ENCODE assay signal across 16 cellular contexts in genomic region chr11:118877487-118878173, GRCh38. TPM values are rescaled to one million over a fixed set of nuclear protein-coding genes. Genes with fewer than 3 reads are reported as not detected.
DNase-seq lines count a peak whose midpoint lies in the region; ATAC-seq and TF ChIP-seq lines count a peak whose summit lies in the region.
"Had no signal": no experiment of that assay in that cellular context is flagged by ENCODE, and none has a peak within 500 bp of the region (broad histone marks: within the 10 kb centered on the region; RNA-seq: fewer than 3 reads in every experiment).

No MANE protein-coding gene starts in this region.

- no peaks in the 10 kb centered on the region for H3K36me3 ChIP-seq in H7 (replicated peaks; ENCODE audit: control insufficient read depth, insufficient read depth, low read length)
- no peaks in the 10 kb centered on the region for H3K36me3 ChIP-seq in neutrophil
- H3K36me3 ChIP-seq in mucosa of descending colon (ENCODE audit: low read depth): no peaks in the 10 kb centered on the region
- H3K36me3 ChIP-seq: WERI-Rb-1 had no signal

- H3K4me3 Mint-ChIP-seq in T-helper 2 cell treated with Interferon-gamma antibody and Interleukin-4, amounts not matched to agents 5 μg/mL and 100 μg/mL, for 36 hours: peak overlapping the region; percentile 84

- H3K27me3 ChIP-seq in H7 (ENCODE audit: control insufficient read depth, insufficient read depth, low read length) (no peaks in the 10 kb centered on the region), neutrophil (no peaks in the 10 kb centered on the region)

- H3K9me3 ChIP-seq in neutrophil: no peaks in the 10 kb centered on the region
- H3K9me3 ChIP-seq in mucosa of descending colon: no peaks in the 10 kb centered on the region
- H3K9me3 ChIP-seq: Caco-2 had no signal

- H3K27ac Mint-ChIP-seq in T-helper 2 cell treated with Interferon-gamma antibody and Interleukin-4, amounts not matched to agents 5 μg/mL and 100 μg/mL, for 36 hours: peak overlapping the region; percentile 99
- H3K27ac Mint-ChIP-seq in activated naive CD4-positive, alpha-beta T cell treated with anti-CD3 and anti-CD28 coated beads, Interleukin-2, amount 50 U/mL, for 72 hours: peak overlapping the region; percentile 82 to 97
- H3K27ac Mint-ChIP-seq: progenitor cell of endocrine pancreas had no signal

- intact Hi-C loops in mucosa of descending colon (cut with DNase I, micrococcal nuclease): no loop called here

- no peaks in the 10 kb centered on the region for H3K9me3 Mint-ChIP-seq in T-helper 2 cell treated with Interferon-gamma antibody and Interleukin-4, amounts not matched to agents 5 μg/mL and 100 μg/mL, for 36 hours
- H3K9me3 Mint-ChIP-seq in activated naive CD4-positive, alpha-beta T cell treated with anti-CD3 and anti-CD28 coated beads, Interleukin-2, amount 50 U/mL, for 72 hours: peaks cover 6 to 15% of the 10 kb centered on the region in 2 donors

- peak in 1 of 2 donors; percentile 17 for ATAC-seq in activated naive CD4-positive, alpha-beta T cell treated with anti-CD3 and anti-CD28 coated beads, Interleukin-2, amount 50 U/mL, for 72 hours
- no peak for ATAC-seq in mucosa of descending colon

- no peaks in the 10 kb centered on the region for H3K27me3 Mint-ChIP-seq in T-helper 2 cell treated with Interferon-gamma antibody and Interleukin-4, amounts not matched to agents 5 μg/mL and 100 μg/mL, for 36 hours (ENCODE audit: low read depth)

- peak overlapping the region; percentile 89 for H3K27ac ChIP-seq in neutrophil
- H3K27ac ChIP-seq: WERI-Rb-1 had no signal

- H3K36me3 Mint-ChIP-seq in T-helper 2 cell treated with Interferon-gamma antibody and Interleukin-4, amounts not matched to agents 5 μg/mL and 100 μg/mL, for 36 hours (ENCODE audit: low read depth): peaks cover 3% of the 10 kb centered on the region
- peaks cover 0 to 15% of the 10 kb centered on the region in 2 donors for H3K36me3 Mint-ChIP-seq in activated naive CD4-positive, alpha-beta T cell treated with anti-CD3 and anti-CD28 coated beads, Interleukin-2, amount 50 U/mL, for 72 hours

- peaks cover 53 to 63% of the 10 kb centered on the region in 2 experiments for H3K4me1 ChIP-seq in neutrophil (ENCODE audit: control insufficient read depth in 1 of 2, insufficient read depth in 1 of 2, low read depth in 1 of 2, low read length in 1 of 2)
- H3K4me1 ChIP-seq in mucosa of descending colon (ENCODE audit: low read depth): no peaks in the 10 kb centered on the region
- H3K4me1 ChIP-seq: Caco-2 had no signal

- TF ChIP-seq CTCF in neutrophil (IDR thresholded peaks at IDR 0.05) (no peak), mucosa of descending colon (IDR thresholded peaks at IDR 0.05) (no peak)

- H3K4me1 Mint-ChIP-seq in T-helper 2 cell treated with Interferon-gamma antibody and Interleukin-4, amounts not matched to agents 5 μg/mL and 100 μg/mL, for 36 hours (ENCODE audit: low read depth): peaks cover 75% of the 10 kb centered on the region

- DNase-seq in T-helper 2 cell treated with Interferon-gamma antibody and Interleukin-4, amounts not matched to agents 5 μg/mL and 100 μg/mL, for 36 hours (ENCODE audit: low spot score): no peak
- DNase-seq in T-helper 2 cell: no peak
- peak; percentile 15 for DNase-seq in H7
- DNase-seq in activated naive CD4-positive, alpha-beta T cell treated with anti-CD3 and anti-CD28 coated beads, Interleukin-2, amount 50 U/mL, for 72 hours (ENCODE audit: low spot score in 2 of 2): no peak
- DNase-seq in NCI-H2081 treated with DMSO at 0.1 percent for 48 hours (lab: John Stamatoyannopoulos, UW): no peak
- DNase-seq in mucosa of descending colon: no peak
- no peak for DNase-seq in NCI-H2029 treated with DMSO at 0.1 percent for 48 hours (lab: John Stamatoyannopoulos, UW)
- DNase-seq: Caco-2, hypothalamus, left cardiac atrium, NCI-H146, WERI-Rb-1 had no signal

- no peak overlapping the region for H3K4me3 ChIP-seq in H7 (ENCODE audit: insufficient read depth, low read depth, low read length)
- H3K4me3 ChIP-seq in neutrophil (ENCODE audit: low read depth in 1 of 2, low read length in 1 of 2): peak overlapping the region in 1 of 2 experiments; percentile 37
- no peak overlapping the region for H3K4me3 ChIP-seq in mucosa of descending colon

RNA-seq across cellular contexts. Expression of gene CXCR5, which starts 6.1 kb away (rescaled TPM):
- total RNA-seq in H7 (2014; rRNA removed; shearing (Covaris generic)): 0.04 TPM in 1 of 2 replicates, not detected in the other
- total RNA-seq in activated naive CD4-positive, alpha-beta T cell treated with anti-CD3 and anti-CD28 coated beads, Interleukin-2, amount 50 U/mL, for 72 hours: 10 to 100 TPM in 1 of 2 donors, 1 to 10 TPM in 1; 9.3 to 25.9 TPM
- total RNA-seq in mucosa of descending colon: under 1 TPM in 2 of 3 donors, not detected in 1; 0.12 to 0.23 TPM
- total RNA-seq: bronchial epithelial cell, Caco-2, left cardiac atrium, progenitor cell of endocrine pancreas, SK-MEL-5 had no signal

RNA-seq across cellular contexts. Expression of gene BCL9L, which starts 48.1 kb away (rescaled TPM):
- total RNA-seq in H7 (2014; rRNA removed; shearing (Covaris generic)): 15.8 and 18.5 TPM in 2 replicates
- total RNA-seq in activated naive CD4-positive, alpha-beta T cell treated with anti-CD3 and anti-CD28 coated beads, Interleukin-2, amount 50 U/mL, for 72 hours: 10 to 100 TPM; 46.6 to 57.4 TPM
- 10 to 100 TPM; 28.6 to 70.1 (median 41.7) TPM for total RNA-seq in mucosa of descending colon
